In the genomic region with DNA sequence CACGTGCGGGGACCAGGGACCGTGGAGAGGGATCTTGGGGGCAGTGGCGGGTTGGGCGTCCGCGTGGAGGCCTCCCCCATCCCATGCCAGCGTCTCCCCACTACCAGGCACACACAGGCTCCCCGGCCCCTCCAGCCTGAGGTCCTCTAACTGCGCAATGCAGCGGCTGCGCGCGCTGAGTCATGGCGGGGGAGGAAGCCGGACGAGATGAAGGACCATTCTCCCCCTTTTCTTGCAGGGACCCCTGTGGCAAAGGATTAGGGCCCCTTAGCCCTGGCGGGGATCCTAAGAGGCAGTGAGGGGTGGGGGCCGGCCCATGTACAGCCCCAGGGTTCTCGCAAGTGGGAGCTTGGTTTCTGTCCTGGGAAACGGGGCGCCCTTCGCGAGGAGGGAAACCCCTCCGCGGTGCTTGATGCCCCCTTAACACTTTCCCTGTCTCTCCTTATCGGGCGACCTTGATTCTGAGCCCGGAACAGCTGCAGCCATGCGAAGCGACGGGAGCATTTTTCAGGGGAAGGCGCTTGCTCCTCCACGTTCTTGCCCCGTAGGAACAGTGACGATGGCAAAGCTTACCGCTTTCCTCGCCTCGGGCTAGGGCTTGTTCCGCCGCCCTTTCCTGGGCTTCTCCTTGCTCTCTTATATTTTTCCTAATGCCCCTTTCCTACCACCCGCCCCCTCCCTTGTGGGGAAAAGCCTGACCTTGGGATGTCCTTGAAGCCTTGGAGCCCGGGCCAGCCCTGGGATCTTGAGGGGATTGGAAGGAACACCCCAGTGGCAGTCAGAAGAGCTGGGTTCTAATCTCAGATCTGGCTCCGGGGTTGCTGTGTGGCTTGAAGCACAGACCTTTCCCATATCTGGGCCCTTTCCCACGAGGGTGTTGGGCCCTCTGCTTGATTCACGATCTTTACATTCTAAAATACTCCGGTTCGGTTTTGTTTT, we compare ENCODE assay signal across 8 cellular contexts. TPM values are rescaled to one million over a fixed set of nuclear protein-coding genes. Genes with fewer than 3 reads are reported as not detected.
A peak's percentile ranks its signal among the peaks of the same experiment; 100 is the strongest.
DNase-seq lines count a peak whose midpoint lies in the region; ATAC-seq and TF ChIP-seq lines count a peak whose summit lies in the region.

No MANE protein-coding gene starts in this region.

- H3K36me3 ChIP-seq in neuronal stem cell (replicated peaks in 1 of 2; ENCODE audit: control insufficient read depth in 2 of 2, insufficient read depth in 2 of 2, low read length in 2 of 2): peaks cover 32 to 51% of the 10 kb centered on the region in 2 donors

- TF ChIP-seq CTCF in C4-2B (conservative IDR thresholded peaks at IDR 0.05): no peak

- peak overlapping the region; percentile 99 for H3K4ac ChIP-seq in neuronal stem cell (ENCODE audit: low read length)

- peak overlapping the region; percentile 98 for H3K27ac ChIP-seq in C4-2B
- H3K27ac ChIP-seq in neuronal stem cell (replicated peaks; ENCODE audit: low read length): peak overlapping the region; percentile 87

- peak overlapping the region; percentile 100 for H3K23ac ChIP-seq in neuronal stem cell (ENCODE audit: low read depth, low read length, poor library complexity)

- no peaks in the 10 kb centered on the region for H3K27me3 ChIP-seq in neuronal stem cell (ENCODE audit: control insufficient read depth in 3 of 3, insufficient read depth in 3 of 3, low read depth in 1 of 3, low read length in 3 of 3)

- H3K4me2 ChIP-seq in neuronal stem cell (ENCODE audit: insufficient read depth, low read length, poor library complexity, severe bottlenecking): peak overlapping the region; percentile 87

- H3K79me1 ChIP-seq in neuronal stem cell (ENCODE audit: low read depth, low read length): peaks cover 17% of the 10 kb centered on the region

- WGBS in neuronal stem cell (ENCODE audit: extremely low coverage in 2 of 2, insufficient read length in 2 of 2, insufficient replicate concordance in 1 of 2), 2 donors: no CpG with 5 or more reads among the region's 48 CpGs

- no peak overlapping the region for H2BK12ac ChIP-seq in neuronal stem cell (ENCODE audit: low read length)

- peak overlapping the region; percentile 99 for H3K18ac ChIP-seq in neuronal stem cell (ENCODE audit: low read length)

- H4K8ac ChIP-seq in neuronal stem cell (ENCODE audit: low read depth, low read length): no peak overlapping the region

- peak overlapping the region; percentile 99 for H3K14ac ChIP-seq in neuronal stem cell (ENCODE audit: low read length)

- H3K4me1 ChIP-seq in neuronal stem cell (ENCODE audit: control insufficient read depth in 2 of 2, insufficient read depth in 1 of 2, low read depth in 1 of 2, low read length in 2 of 2): peaks cover 15 to 24% of the 10 kb centered on the region in 2 donors

- H3K9ac ChIP-seq in neuronal stem cell (ENCODE audit: low read depth, low read length, poor library complexity): peak overlapping the region; percentile 100

- H3K9me3 ChIP-seq in neuronal stem cell (replicated peaks in 1 of 2; ENCODE audit: control insufficient read depth in 2 of 2, insufficient read depth in 1 of 2, low read depth in 1 of 2, low read length in 2 of 2): no peaks in the 10 kb centered on the region

- peak overlapping the region; percentile 64 for H2AK5ac ChIP-seq in neuronal stem cell (ENCODE audit: low read depth, low read length)

- peak overlapping the region; percentile 90 for H2BK5ac ChIP-seq in neuronal stem cell (ENCODE audit: low read length)

- peak overlapping the region; percentile 86 for H2AFZ ChIP-seq in neuronal stem cell (ENCODE audit: low read length)

- ATAC-seq in HG03097 (IDR thresholded peaks at IDR 0.05; ENCODE audit: low FRiP score, unreplicated experiment) (peak; percentile 2), HG03095 (IDR thresholded peaks at IDR 0.05; ENCODE audit: unreplicated experiment) (no peak)

- H2BK15ac ChIP-seq in neuronal stem cell (ENCODE audit: low read length): peak overlapping the region; percentile 64

- peak; percentile 34 for DNase-seq in activated CD4-positive, alpha-beta T cell treated with anti-CD3 and anti-CD28 coated beads, Interleukin-2, amount 50 U/mL, for 1 hour
- DNase-seq in fibroblast of gingiva (ENCODE audit: low read depth) (peak; percentile 65), neuronal stem cell (ENCODE audit: low spot score) (no peak), NCI-H524 (lab: John Stamatoyannopoulos, UW) (no peak), COLO829 (ENCODE audit: low spot score) (no peak)

- H4K91ac ChIP-seq in neuronal stem cell (ENCODE audit: low read depth, low read length, poor library complexity): no peak overlapping the region

- H3K4me3 ChIP-seq in neuronal stem cell (ENCODE audit: low read length in 2 of 2): peak overlapping the region; percentile 96 to 99

- peak overlapping the region; percentile 93 for H2BK120ac ChIP-seq in neuronal stem cell (ENCODE audit: low read depth, low read length)

RNA-seq across cellular contexts. Expression of a gene that starts 0.7 kb away (rescaled TPM):
- polyA plus RNA-seq in neuronal stem cell (2013, experiment 1 of 2): 340 TPM
- polyA plus RNA-seq in neuronal stem cell (2013, experiment 2 of 2): 327 TPM

RNA-seq across cellular contexts. Expression of a gene that starts 9.6 kb away (rescaled TPM):
- 112 TPM for polyA plus RNA-seq in neuronal stem cell (2013, experiment 1 of 2)
- polyA plus RNA-seq in neuronal stem cell (2013, experiment 2 of 2): 110 TPM

RNA-seq across cellular contexts. Expression of a gene that starts 25.5 kb away (rescaled TPM):
- 2.8 TPM for polyA plus RNA-seq in neuronal stem cell (2013, experiment 1 of 2)
- polyA plus RNA-seq in neuronal stem cell (2013, experiment 2 of 2): 2.5 TPM

RNA-seq across cellular contexts. Expression of a gene that starts 29.8 kb away (rescaled TPM):
- 51.2 TPM for polyA plus RNA-seq in neuronal stem cell (2013, experiment 1 of 2)
- 52.1 TPM for polyA plus RNA-seq in neuronal stem cell (2013, experiment 2 of 2)

RNA-seq across cellular contexts. Expression of a gene that starts 35.1 kb away (rescaled TPM):
- 23.0 TPM for polyA plus RNA-seq in neuronal stem cell (2013, experiment 1 of 2)
- 22.5 TPM for polyA plus RNA-seq in neuronal stem cell (2013, experiment 2 of 2)

Comparison
In these comparisons a context has a peak if more than half of its experiments do, and no peak if none do; other contexts are left out.
1. DNase-seq: peak in activated CD4-positive, alpha-beta T cell treated with anti-CD3 and anti-CD28 coated beads, Interleukin-2, amount 50 U/mL, for 1 hour (single experiment) and fibroblast of gingiva (single experiment); none in neuronal stem cell (single experiment), NCI-H524 (0 of 2) and COLO829 (single experiment).